Comparison of ENCODE assay signal across 26 cellular contexts in genomic region chr2:69686855-69687254, GRCh38. TPM values are rescaled to one million over a fixed set of nuclear protein-coding genes. Genes with fewer than 3 reads are reported as not detected.
DNase-seq lines count a peak whose midpoint lies in the region; ATAC-seq lines count a peak whose summit lies in the region.
"Had no signal": no experiment of that assay in that cellular context is flagged by ENCODE, and none has a peak within 500 bp of the region (broad histone marks: within the 10 kb centered on the region; RNA-seq: fewer than 3 reads in every experiment).

No MANE protein-coding gene starts in this region.

- POLR2A ChIA-PET in naive thymus-derived CD8-positive, alpha-beta T cell (lab: Charles Lee) = interaction anchor here (1.1 to 3.3 kb wide), 4 partner anchors 9 to 42 kb away, joined by 4 to 19 read pairs (median 8); partner anchors contain the start of gene AAK1

- H3K4me1 Mint-ChIP-seq in naive thymus-derived CD8-positive, alpha-beta T cell = peaks cover 40 to 81% (median 75%) of the 10 kb centered on the region in 4 donors
- H3K4me1 Mint-ChIP-seq in activated T-cell treated with anti-CD3 and anti-CD28 coated beads, Interleukin-2, amount 50 U/mL, for 72 hours (ENCODE audit: low read depth) = peaks cover 84% of the 10 kb centered on the region

- peak overlapping the region in 2 of 10 donors; percentile 2 to 61 for H3K4me3 Mint-ChIP-seq in naive thymus-derived CD8-positive, alpha-beta T cell
- H3K4me3 Mint-ChIP-seq in activated T-cell treated with anti-CD3 and anti-CD28 coated beads, Interleukin-2, amount 50 U/mL, for 72 hours = no peak overlapping the region
- H3K4me3 Mint-ChIP-seq: activated CD8-positive, alpha-beta memory T cell treated with anti-CD3 and anti-CD28 coated beads, Interleukin-2, amount 10 ng/mL, durations not matched to agents 7 days and 5 days; activated naive CD4-positive, alpha-beta T cell treated with anti-CD3 and anti-CD28 coated beads, Interleukin-2, amount 10 ng/mL, durations not matched to agents 7 days and 5 days; activated T-helper 1 cell treated with anti-CD3 and anti-CD28 coated beads, Interleukin-12 subunit alpha, Interleukin-12 subunit beta, Interleukin-2, Interleukin-4 antibody, amounts not matched to agents 30 ng/mL and 10 ng/mL and 1 ng/mL, durations not matched to agents 14 hours and 24 hours and 36 hours; stimulated activated memory B cell treated with anti-CD40 and anti-IgM and Interleukin-4, amounts not matched to agents 10 μg/mL and 1 μg/mL and 100 μg/mL, for 72 hours; T-helper 2 cell treated with Interferon-gamma antibody and Interleukin-4, amounts not matched to agents 5 μg/mL and 100 μg/mL, for 36 hours had no signal

- H3K9me3 Mint-ChIP-seq in naive thymus-derived CD8-positive, alpha-beta T cell = peaks cover 0 to 3% (median 0%) of the 10 kb centered on the region in 9 donors
- H3K9me3 Mint-ChIP-seq in activated T-cell treated with anti-CD3 and anti-CD28 coated beads, Interleukin-2, amount 50 U/mL, for 72 hours = no peaks in the 10 kb centered on the region
- H3K9me3 Mint-ChIP-seq: activated T-helper 1 cell treated with anti-CD3 and anti-CD28 coated beads, Interleukin-12 subunit alpha, Interleukin-12 subunit beta, Interleukin-2, Interleukin-4 antibody, amounts not matched to agents 30 ng/mL and 10 ng/mL and 1 ng/mL, durations not matched to agents 14 hours and 24 hours and 36 hours; stimulated activated memory B cell treated with anti-CD40 and anti-IgM and Interleukin-4, amounts not matched to agents 10 μg/mL and 1 μg/mL and 100 μg/mL, for 72 hours; T-helper 2 cell treated with Interferon-gamma antibody and Interleukin-4, amounts not matched to agents 5 μg/mL and 100 μg/mL, for 36 hours had no signal

- H3K27me3 Mint-ChIP-seq in naive thymus-derived CD8-positive, alpha-beta T cell = no peaks in the 10 kb centered on the region
- no peaks in the 10 kb centered on the region for H3K27me3 Mint-ChIP-seq in activated T-cell treated with anti-CD3 and anti-CD28 coated beads, Interleukin-2, amount 50 U/mL, for 72 hours (ENCODE audit: low read depth)
- H3K27me3 Mint-ChIP-seq: activated CD8-positive, alpha-beta memory T cell treated with anti-CD3 and anti-CD28 coated beads, Interleukin-2, amount 10 ng/mL, durations not matched to agents 7 days and 5 days had no signal

- in situ Hi-C loops in Caki2 (cut with HindIII; ENCODE audit: low pct_unique_long_range_greater_than_20kb, low sequenced_read_pairs) = no loop called here

- DNase-seq in Caki2 (ENCODE audit: low read depth) (peak; percentile 91), NCI-H82 treated with DMSO at 0.1 percent for 48 hours (lab: John Stamatoyannopoulos, UW; ENCODE audit: unreplicated experiment) (peak; percentile 6), NCI-H1092 (lab: John Stamatoyannopoulos, UW) (no peak), GM19238 (ENCODE audit: insufficient read length, low spot score) (no peak)
- DNase-seq in naive thymus-derived CD8-positive, alpha-beta T cell = no peak
- DNase-seq in activated T-cell treated with anti-CD3 and anti-CD28 coated beads, Interleukin-2, amount 50 U/mL, for 72 hours = no peak
- DNase-seq: activated CD4-positive, alpha-beta T cell treated with anti-CD3 and anti-CD28 coated beads, Interleukin-2, amount 50 U/mL, for 1 hour; activated CD8-positive, alpha-beta memory T cell treated with anti-CD3 and anti-CD28 coated beads, Interleukin-2, amount 10 ng/mL, durations not matched to agents 7 days and 5 days; activated naive CD4-positive, alpha-beta T cell treated with anti-CD3 and anti-CD28 coated beads, Interleukin-2, amount 10 ng/mL, durations not matched to agents 7 days and 5 days; DMS153; GOT3; KBM-7; MM.1S; naive B cell; NCI-H2171; NCI-H526; occipital lobe; retina; stimulated activated CD4-positive, alpha-beta T cell treated with anti-CD3 and anti-CD28 coated beads, Interleukin-4, amount 100 ng/mL, for 1 hour; testis had no signal

- peak overlapping the region in 8 of 10 donors; percentile 4 to 81 (median 17) for H3K27ac Mint-ChIP-seq in naive thymus-derived CD8-positive, alpha-beta T cell
- no peak overlapping the region for H3K27ac Mint-ChIP-seq in activated T-cell treated with anti-CD3 and anti-CD28 coated beads, Interleukin-2, amount 50 U/mL, for 72 hours
- H3K27ac Mint-ChIP-seq: activated CD8-positive, alpha-beta memory T cell treated with anti-CD3 and anti-CD28 coated beads, Interleukin-2, amount 10 ng/mL, durations not matched to agents 7 days and 5 days; activated naive CD4-positive, alpha-beta T cell treated with anti-CD3 and anti-CD28 coated beads, Interleukin-2, amount 10 ng/mL, durations not matched to agents 7 days and 5 days; activated T-helper 1 cell treated with anti-CD3 and anti-CD28 coated beads, Interleukin-12 subunit alpha, Interleukin-12 subunit beta, Interleukin-2, Interleukin-4 antibody, amounts not matched to agents 30 ng/mL and 10 ng/mL and 1 ng/mL, durations not matched to agents 14 hours and 24 hours and 36 hours; stimulated activated memory B cell treated with anti-CD40 and anti-IgM and Interleukin-4, amounts not matched to agents 10 μg/mL and 1 μg/mL and 100 μg/mL, for 72 hours; T-helper 2 cell treated with Interferon-gamma antibody and Interleukin-4, amounts not matched to agents 5 μg/mL and 100 μg/mL, for 36 hours had no signal

- H3K36me3 Mint-ChIP-seq in naive thymus-derived CD8-positive, alpha-beta T cell = no peaks in the 10 kb centered on the region
- H3K36me3 Mint-ChIP-seq in activated T-cell treated with anti-CD3 and anti-CD28 coated beads, Interleukin-2, amount 50 U/mL, for 72 hours (ENCODE audit: insufficient read depth in 2 of 2) = no peaks in the 10 kb centered on the region
- H3K36me3 Mint-ChIP-seq: naive B cell; stimulated activated memory B cell treated with anti-CD40 and anti-IgM and Interleukin-4, amounts not matched to agents 10 μg/mL and 1 μg/mL and 100 μg/mL, for 72 hours had no signal

- ATAC-seq in esophagus mucosa (peak; percentile 72), GM19397 (IDR thresholded peaks at IDR 0.05; ENCODE audit: unreplicated experiment) (no peak)
- ATAC-seq in naive thymus-derived CD8-positive, alpha-beta T cell = no peak
- no peak for ATAC-seq in activated T-cell treated with anti-CD3 and anti-CD28 coated beads, Interleukin-2, amount 50 U/mL, for 72 hours (replicated peaks in 1 of 2)
- ATAC-seq: activated CD8-positive, alpha-beta memory T cell treated with anti-CD3 and anti-CD28 coated beads, Interleukin-2, amount 10 ng/mL, durations not matched to agents 7 days and 5 days; SK-N-SH treated with all-trans-retinoic acid at 6 μM for 48 hours; stimulated activated memory B cell treated with anti-CD40 and anti-IgM and Interleukin-4, amounts not matched to agents 10 μg/mL and 1 μg/mL and 100 μg/mL, for 72 hours had no signal

RNA-seq across cellular contexts. Expression of gene AAK1, which starts 43.3 kb away (rescaled TPM):
- 15.9 and 19.1 TPM in 2 replicates for total RNA-seq in Caki2 (2014; rRNA removed; shearing (Covaris generic); ENCODE audit: low replicate concordance)
- total RNA-seq in esophagus mucosa = 26.6 TPM
- 100 to 1,000 TPM; 216 to 222 TPM for total RNA-seq in naive thymus-derived CD8-positive, alpha-beta T cell
- polyA plus RNA-seq in naive thymus-derived CD8-positive, alpha-beta T cell = 100 to 1,000 TPM in 1 of 3 donors, 10 to 100 TPM in 2; 59.8 to 106 (median 97.3) TPM
- total RNA-seq in activated T-cell treated with anti-CD3 and anti-CD28 coated beads, Interleukin-2, amount 50 U/mL, for 72 hours = 100 to 1,000 TPM; 134 to 137 TPM

RNA-seq across cellular contexts. Expression of gene ANXA4, which starts 55.1 kb away (rescaled TPM):
- 309 and 330 TPM in 2 replicates for total RNA-seq in Caki2 (2014; rRNA removed; shearing (Covaris generic); ENCODE audit: low replicate concordance)
- 71.8 TPM for total RNA-seq in esophagus mucosa
- total RNA-seq in naive thymus-derived CD8-positive, alpha-beta T cell = 10 to 100 TPM in 1 of 2 experiments, 1 to 10 TPM in 1; 8.0 to 10.0 TPM
- 10 to 100 TPM in 1 of 3 donors, 1 to 10 TPM in 2; 2.9 to 15.8 (median 3.8) TPM for polyA plus RNA-seq in naive thymus-derived CD8-positive, alpha-beta T cell
- total RNA-seq in activated T-cell treated with anti-CD3 and anti-CD28 coated beads, Interleukin-2, amount 50 U/mL, for 72 hours = 10 to 100 TPM; 25.3 to 30.2 TPM

Comparison
In these comparisons a context has a peak if more than half of its experiments do, and no peak if none do; other contexts are left out.
1. DNase-seq: peak in Caki2 (single experiment) and NCI-H82 treated with DMSO at 0.1 percent for 48 hours (single experiment); none in naive thymus-derived CD8-positive, alpha-beta T cell (0 of 10), NCI-H1092 (single experiment), GM19238 (single experiment) and activated T-cell treated with anti-CD3 and anti-CD28 coated beads, Interleukin-2, amount 50 U/mL, for 72 hours (0 of 2).